8 cellular contexts compared by ENCODE assay signal in genomic region chr11:19345519-19345847, GRCh38.
DNase-seq lines count a peak whose midpoint lies in the region; ATAC-seq and TF ChIP-seq lines count a peak whose summit lies in the region.

No MANE protein-coding gene starts in this region.

- intact Hi-C loops in dorsolateral prefrontal cortex (cut with DNase I), result loop anchor here (5.0 to 10.0 kb wide), 4 partner anchors 33 to 192 kb away; no protein-coding TSS in a partner anchor

- no peaks in the 10 kb centered on the region for H3K9me3 Mint-ChIP-seq in natural killer cell treated with Interleukin-12 subunit alpha and Interleukin-12 subunit beta and Interleukin-15 and Interleukin-18, amount 100 ng/mL, for 72 hours

- H3K4me1 Mint-ChIP-seq in natural killer cell treated with Interleukin-12 subunit alpha and Interleukin-12 subunit beta and Interleukin-15 and Interleukin-18, amount 100 ng/mL, for 72 hours (ENCODE audit: low read depth in 2 of 2), result peaks cover 6 to 8% of the 10 kb centered on the region in 2 donors

- DNase-seq in NCI-H1417 (lab: John Stamatoyannopoulos, UW), result peak in 2 of 3 experiments; percentile 33 to 71
- DNase-seq in NCI-H1417 treated with DMSO at 0.1 percent for 48 hours (lab: John Stamatoyannopoulos, UW), result no peak
- peak in 9 of 10 donors; percentile 8 to 77 (median 48) for DNase-seq in dorsolateral prefrontal cortex
- DNase-seq in natural killer cell treated with Interleukin-12 subunit alpha and Interleukin-12 subunit beta and Interleukin-15 and Interleukin-18, amount 100 ng/mL, for 72 hours (ENCODE audit: low spot score), result no peak
- no peak for DNase-seq in GM13976 (ENCODE audit: low spot score)
- DNase-seq in effector CD4-positive, alpha-beta T cell, result no peak
- no peak for DNase-seq in NCI-H82 (lab: John Stamatoyannopoulos, UW)

- in situ Hi-C loops in GM13976 (cut with MboI; ENCODE audit: low sequenced_read_pairs, unreplicated experiment), result no loop called here

- peak overlapping the region; percentile 52 to 93 (median 74) for H3K4me3 ChIP-seq in dorsolateral prefrontal cortex

- H3K27me3 Mint-ChIP-seq in natural killer cell treated with Interleukin-12 subunit alpha and Interleukin-12 subunit beta and Interleukin-15 and Interleukin-18, amount 100 ng/mL, for 72 hours, result peaks cover 54 to 84% of the 10 kb centered on the region in 2 donors

- H3K27me3 ChIP-seq in dorsolateral prefrontal cortex, result no peaks in the 10 kb centered on the region

- H3K36me3 Mint-ChIP-seq in natural killer cell treated with Interleukin-12 subunit alpha and Interleukin-12 subunit beta and Interleukin-15 and Interleukin-18, amount 100 ng/mL, for 72 hours, result no peaks in the 10 kb centered on the region

- no peak overlapping the region for H3K27ac Mint-ChIP-seq in natural killer cell treated with Interleukin-12 subunit alpha and Interleukin-12 subunit beta and Interleukin-15 and Interleukin-18, amount 100 ng/mL, for 72 hours

- H3K4me3 Mint-ChIP-seq in natural killer cell treated with Interleukin-12 subunit alpha and Interleukin-12 subunit beta and Interleukin-15 and Interleukin-18, amount 100 ng/mL, for 72 hours, result peak overlapping the region; percentile 5

- peak; percentile 11 for ATAC-seq in HG03342 (IDR thresholded peaks at IDR 0.05; ENCODE audit: unreplicated experiment)
- peak; percentile 12 to 17 for ATAC-seq in natural killer cell treated with Interleukin-12 subunit alpha and Interleukin-12 subunit beta and Interleukin-15 and Interleukin-18, amount 100 ng/mL, for 72 hours

- peak in 10 of 56 donors; percentile 10 to 29 (median 24) for TF ChIP-seq CTCF in dorsolateral prefrontal cortex (IDR thresholded peaks at IDR 0.05 in 54 of 56, conservative IDR thresholded peaks at IDR 0.05 in 2 of 56; ENCODE audit: low read depth in 1 of 56, partially characterized antibody in 56 of 56)
- TF ChIP-seq CTCF in GM13976 (IDR thresholded peaks at IDR 0.05; ENCODE audit: borderline replicate concordance, control extremely low read depth, extremely low read depth, insufficient read depth, missing control alignments), result no peak

- H3K27ac ChIP-seq in dorsolateral prefrontal cortex, result peak overlapping the region in 25 of 59 donors; percentile 1 to 75 (median 29)

Comparison
In these comparisons a context has a peak if more than half of its experiments do, and no peak if none do; other contexts are left out.
1. DNase-seq: peak in NCI-H1417 (2 of 3) and dorsolateral prefrontal cortex (9 of 10); none in NCI-H1417 treated with DMSO at 0.1 percent for 48 hours (single experiment), natural killer cell treated with Interleukin-12 subunit alpha and Interleukin-12 subunit beta and Interleukin-15 and Interleukin-18, amount 100 ng/mL, for 72 hours (single experiment), GM13976 (single experiment), effector CD4-positive, alpha-beta T cell (single experiment) and NCI-H82 (single experiment).